ENCODE assay signal across 21 cellular contexts in genomic region chr5:169861433-169861832, GRCh38.
"Had no signal": no experiment of that assay in that cellular context is flagged by ENCODE, and none has a peak within 500 bp of the region (broad histone marks: within the 10 kb centered on the region; RNA-seq: fewer than 3 reads in every experiment).

No MANE protein-coding gene starts in this region.

- H3K27ac Mint-ChIP-seq: memory B cell, nephron, neural progenitor cell had no signal

- H3K27me3 Mint-ChIP-seq: memory B cell had no signal

- H3K36me3 ChIP-seq: gastrocnemius medialis, lower lobe of right lung, neural progenitor cell, prostate gland, right atrium auricular region, sigmoid colon, stomach, thyroid gland, vagina had no signal

- DNase-seq: dorsolateral prefrontal cortex; effector CD4-positive, alpha-beta T cell; gastrocnemius medialis; head of caudate nucleus; left ventricle myocardium superior; lower lobe of right lung; sigmoid colon; stimulated activated CD4-positive, alpha-beta T cell treated with anti-CD3 and anti-CD28 coated beads, Interleukin-2, amount 100 ng/mL, for 24 hours; stimulated activated CD4-positive, alpha-beta T cell treated with anti-CD3 and anti-CD28 coated beads, Interleukin-4, amount 100 ng/mL, for 24 hours; stimulated activated naive CD4-positive, alpha-beta T cell treated with Interleukin-2 at 50 U/mL for 16 hours; stomach; thyroid gland; trophoblast cell had no signal

- H3K4me2 ChIP-seq: neural progenitor cell had no signal

- ATAC-seq: gastrocnemius medialis; left ventricle myocardium superior; lower lobe of right lung; stimulated activated effector memory CD8-positive, alpha-beta T cell treated with anti-CD3 and anti-CD28 coated beads, Interleukin-12 subunit alpha, Interleukin-12 subunit beta, amount 100 ng/mL, for 72 hours had no signal

- H3K9me3 ChIP-seq: gastrocnemius medialis, lower lobe of right lung, prostate gland, right atrium auricular region, sigmoid colon, stomach, thyroid gland, vagina had no signal

- H3K27ac ChIP-seq: gastrocnemius medialis, lower lobe of right lung, neural progenitor cell, prostate gland, right atrium auricular region, sigmoid colon, stomach, thyroid gland, vagina had no signal

- H3K4me3 Mint-ChIP-seq: memory B cell; nephron; neural progenitor cell; stimulated activated effector memory CD8-positive, alpha-beta T cell treated with anti-CD3 and anti-CD28 coated beads, Interleukin-12 subunit alpha, Interleukin-12 subunit beta, amount 100 ng/mL, for 72 hours had no signal

- FAIRE-seq: keratinocyte had no signal

- H2AFZ ChIP-seq: neural progenitor cell had no signal

- H3K27me3 ChIP-seq: dorsolateral prefrontal cortex, gastrocnemius medialis, neural progenitor cell, right atrium auricular region, sigmoid colon, stomach, thyroid gland, vagina had no signal

- H3K4me1 ChIP-seq: gastrocnemius medialis, lower lobe of right lung, neural progenitor cell, prostate gland, right atrium auricular region, sigmoid colon, stomach, vagina had no signal

- H3K36me3 Mint-ChIP-seq: neural progenitor cell had no signal

- H3K4me3 ChIP-seq: dorsolateral prefrontal cortex, gastrocnemius medialis, lower lobe of right lung, neural progenitor cell, prostate gland, right atrium auricular region, sigmoid colon, stomach, thyroid gland, vagina had no signal

- H3K9ac ChIP-seq: neural progenitor cell had no signal

- H3K9me3 Mint-ChIP-seq: memory B cell; neural progenitor cell; stimulated activated effector memory CD8-positive, alpha-beta T cell treated with anti-CD3 and anti-CD28 coated beads, Interleukin-12 subunit alpha, Interleukin-12 subunit beta, amount 100 ng/mL, for 72 hours had no signal
